ENCODE assay signal across 1 cellular context in genomic region chr2:61470965-61471904, GRCh38.
TF ChIP-seq lines count a peak whose summit lies in the region.

USP34 (minus strand) TSS chr2:61471087; CDS start chr2:61470692, 395 bp downstream.

TF ChIP-seq in HepG2, 621 proteins besides CTCF, POLR2A, EP300 and RAD21 (continued from another document and continues in another):
- TF ChIP-seq HDAC2 (CRISPR knock-in tag; IDR thresholded peaks at IDR 0.05) (peak; percentile 44; the same call in 1 of the 2 replicates), SALL2 (CRISPR knock-in tag; IDR thresholded peaks at IDR 0.05) (peak; percentile 33), ZBTB14 (CRISPR knock-in tag; IDR thresholded peaks at IDR 0.05) (no peak), MYPOP (CRISPR knock-in tag; IDR thresholded peaks at IDR 0.05) (peak; percentile 16), TFDP2 (CRISPR knock-in tag; IDR thresholded peaks at IDR 0.05) (peak; percentile 75), MNT (IDR thresholded peaks at IDR 0.05) (peak; percentile 54), POLR2AphosphoS2 (IDR thresholded peaks at IDR 0.05; ENCODE audit: low read depth, low read length) (0 out of 2 replicates have a peak, but pooled peaks have one; percentile 45), MTA3 (CRISPR knock-in tag; IDR thresholded peaks at IDR 0.05) (no peak), ZNF317 (CRISPR knock-in tag; IDR thresholded peaks at IDR 0.05) (peak; percentile 60; the same call in 1 of the 2 replicates), THYN1 (CRISPR knock-in tag; IDR thresholded peaks at IDR 0.05; ENCODE audit: borderline replicate concordance, low read depth) (0 out of 2 replicates have a peak, but pooled peaks have one; percentile 78), ETS1 (CRISPR knock-in tag; IDR thresholded peaks at IDR 0.05) (peak; percentile 13; the same call in 1 of the 2 replicates), ARHGAP35 (CRISPR knock-in tag; IDR thresholded peaks at IDR 0.05; ENCODE audit: borderline replicate concordance) (peak; percentile 57; the same call in 1 of the 2 replicates), PAWR (CRISPR knock-in tag; IDR thresholded peaks at IDR 0.05; ENCODE audit: borderline replicate concordance) (no peak), ZNF749 (CRISPR knock-in tag; IDR thresholded peaks at IDR 0.05; ENCODE audit: borderline replicate concordance) (peak; percentile 30; the same call in 1 of the 2 replicates), RARA (CRISPR knock-in tag; IDR thresholded peaks at IDR 0.05) (0 out of 2 replicates have a peak, but pooled peaks have one; percentile 20), ZNF441 (CRISPR knock-in tag; IDR thresholded peaks at IDR 0.05; ENCODE audit: borderline replicate concordance) (peak; percentile 46; the same call in 1 of the 2 replicates), TCF7L2 (IDR thresholded peaks at IDR 0.05; ENCODE audit: low read depth, low read length) (no peak), ZNF34 (CRISPR knock-in tag; IDR thresholded peaks at IDR 0.05; ENCODE audit: borderline replicate concordance) (peak; percentile 86; the same call in 1 of the 2 replicates), ZNF230 (CRISPR knock-in tag; IDR thresholded peaks at IDR 0.05) (peak; percentile 36; the same call in 1 of the 2 replicates), POGK (CRISPR knock-in tag; conservative IDR thresholded peaks at IDR 0.05) (peak; percentile 50), ZFAT (CRISPR knock-in tag; conservative IDR thresholded peaks at IDR 0.05) (no peak), FOXK1 (CRISPR knock-in tag; IDR thresholded peaks at IDR 0.05; ENCODE audit: borderline replicate concordance, low read depth) (peak; percentile 27; the same call in 1 of the 2 replicates), HBP1 (CRISPR knock-in tag; IDR thresholded peaks at IDR 0.05; ENCODE audit: low read depth) (0 out of 2 replicates have a peak, but pooled peaks have one; percentile 21), IRF2 (CRISPR knock-in tag; IDR thresholded peaks at IDR 0.05) (peak; percentile 78; the same call in 1 of the 2 replicates), ZNF557 (CRISPR knock-in tag; IDR thresholded peaks at IDR 0.05) (0 out of 2 replicates have a peak, but pooled peaks have one; percentile 34), TBX2 (CRISPR knock-in tag; IDR thresholded peaks at IDR 0.05; ENCODE audit: borderline replicate concordance) (peak; percentile 74; the same call in 1 of the 2 replicates), SAFB2 (CRISPR knock-in tag; IDR thresholded peaks at IDR 0.05; ENCODE audit: borderline replicate concordance, low read depth) (peak; percentile 84), ZNF747 (CRISPR knock-in tag; IDR thresholded peaks at IDR 0.05; ENCODE audit: borderline replicate concordance) (peak; percentile 36; the same call in 1 of the 2 replicates), ZFP1 (CRISPR knock-in tag; IDR thresholded peaks at IDR 0.05) (peak; percentile 38; the same call in 1 of the 2 replicates), MYNN (CRISPR knock-in tag; IDR thresholded peaks at IDR 0.05; ENCODE audit: low read depth) (0 out of 2 replicates have a peak, but pooled peaks have one; percentile 58), ZBED4 (CRISPR knock-in tag; IDR thresholded peaks at IDR 0.05; ENCODE audit: borderline replicate concordance) (peak; percentile 53; the same call in 1 of the 2 replicates), ZHX2 (IDR thresholded peaks at IDR 0.05; ENCODE audit: low read depth) (peak; percentile 40), ZHX2 (CRISPR knock-in tag; IDR thresholded peaks at IDR 0.05; ENCODE audit: borderline replicate concordance) (peak; percentile 26; the same call in 1 of the 2 replicates)
